In the genomic region with DNA sequence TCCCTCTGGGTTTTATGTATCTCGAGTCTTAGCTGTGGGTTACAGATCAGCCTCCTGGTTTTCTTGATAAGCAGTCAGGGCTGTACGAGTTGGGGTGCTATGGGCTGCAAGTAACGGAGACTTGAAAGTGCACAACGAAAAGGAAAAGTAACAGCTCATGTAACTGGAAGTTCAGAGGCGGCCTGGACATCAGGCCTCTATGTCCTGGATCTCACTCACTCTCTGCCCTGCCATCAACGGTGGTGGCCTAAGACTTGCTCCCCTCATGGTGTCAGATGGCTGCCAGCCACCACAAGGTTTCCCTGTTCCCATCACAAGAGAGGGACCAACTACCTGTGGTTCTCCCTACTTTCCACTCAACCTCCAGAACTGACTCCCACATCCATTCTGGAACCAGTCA, we compare ENCODE assay signal across 15 cellular contexts. TPM values are rescaled to one million over a fixed set of nuclear protein-coding genes. Genes with fewer than 3 reads are reported as not detected.
"Had no signal": no experiment of that assay in that cellular context is flagged by ENCODE, and none has a peak within 500 bp of the region (broad histone marks: within the 10 kb centered on the region; RNA-seq: fewer than 3 reads in every experiment).

No MANE protein-coding gene starts in this region.

- H3K27me3 ChIP-seq: uterus had no signal

- DNase-seq: activated CD4-positive, alpha-beta T cell treated with anti-CD3 and anti-CD28 coated beads, Interleukin-2, amount 50 U/mL, for 48 hours; activated gamma-delta T cell; cerebellar nuclear complex; effector memory CD4-positive, alpha-beta T cell; immature natural killer cell; mesenchymal stem cell; mucosa of descending colon; naive B cell; stimulated activated naive CD4-positive, alpha-beta T cell; transverse colon; uterus had no signal

- H3K9me3 ChIP-seq: breast epithelium, mucosa of descending colon, right lobe of liver, transverse colon, uterus had no signal

- H3K4me3 ChIP-seq: breast epithelium, mucosa of descending colon, right lobe of liver, transverse colon, uterus had no signal

- H3K36me3 ChIP-seq: breast epithelium, right lobe of liver, transverse colon, uterus had no signal

- H3K27ac ChIP-seq: breast epithelium, right lobe of liver, transverse colon, uterus had no signal

- H3K4me1 ChIP-seq: uterus had no signal

RNA-seq across cellular contexts. Expression of a gene that starts 4.8 kb away (rescaled TPM):
- total RNA-seq: fibroblast of villous mesenchyme, pulmonary artery endothelial cell had no signal
